16 cellular contexts compared by ENCODE assay signal in genomic region chr2:19048593-19049264, GRCh38.
A peak's percentile ranks its signal among the peaks of the same experiment; 100 is the strongest.
DNase-seq lines count a peak whose midpoint lies in the region; ATAC-seq, FAIRE-seq and TF ChIP-seq lines count a peak whose summit lies in the region.
"Had no signal": no experiment of that assay in that cellular context is flagged by ENCODE, and none has a peak within 500 bp of the region (broad histone marks: within the 10 kb centered on the region; RNA-seq: fewer than 3 reads in every experiment).

No MANE protein-coding gene starts in this region.

- no peaks in the 10 kb centered on the region for H3K9me3 Mint-ChIP-seq in endothelial cell (ENCODE audit: unreplicated experiment)
- H3K9me3 Mint-ChIP-seq: stimulated activated effector memory CD8-positive, alpha-beta T cell treated with anti-CD3 and anti-CD28 coated beads, Interleukin-12 subunit alpha, Interleukin-12 subunit beta, amount 100 ng/mL, for 72 hours had no signal

- no peaks in the 10 kb centered on the region for H3K4me1 Mint-ChIP-seq in endothelial cell (ENCODE audit: unreplicated experiment)
- H3K4me1 Mint-ChIP-seq: central memory CD8-positive, alpha-beta T cell; stimulated activated effector memory CD8-positive, alpha-beta T cell treated with anti-CD3 and anti-CD28 coated beads, Interleukin-12 subunit alpha, Interleukin-12 subunit beta, amount 100 ng/mL, for 72 hours had no signal

- H3K9me3 ChIP-seq in HEK293 (ENCODE audit: control insufficient read depth, insufficient read depth, low read depth, low read length) = no peaks in the 10 kb centered on the region
- no peaks in the 10 kb centered on the region for H3K9me3 ChIP-seq in pancreas
- H3K9me3 ChIP-seq: esophagus squamous epithelium had no signal

- POLR2A ChIA-PET in HEK293 (lab: Yijun Ruan, JAX) = no interaction called here

- H3K27ac Mint-ChIP-seq in endothelial cell (ENCODE audit: unreplicated experiment) = no peak overlapping the region
- H3K27ac Mint-ChIP-seq: stimulated activated effector memory CD8-positive, alpha-beta T cell treated with anti-CD3 and anti-CD28 coated beads, Interleukin-12 subunit alpha, Interleukin-12 subunit beta, amount 100 ng/mL, for 72 hours had no signal

- CTCF ChIA-PET in HEK293 (lab: Yijun Ruan, JAX) = no interaction called here

- H3K36me3 ChIP-seq in HEK293 (ENCODE audit: control insufficient read depth in 2 of 2, insufficient read depth in 1 of 2, low read length in 2 of 2) (no peaks in the 10 kb centered on the region), pancreas (no peaks in the 10 kb centered on the region)
- H3K36me3 ChIP-seq: esophagus squamous epithelium had no signal

- H3K4me3 Mint-ChIP-seq in endothelial cell (ENCODE audit: unreplicated experiment) = no peak overlapping the region
- H3K4me3 Mint-ChIP-seq: central memory CD8-positive, alpha-beta T cell; stimulated activated effector memory CD8-positive, alpha-beta T cell treated with anti-CD3 and anti-CD28 coated beads, Interleukin-12 subunit alpha, Interleukin-12 subunit beta, amount 100 ng/mL, for 72 hours had no signal

- H3K4me3 ChIP-seq in HEK293 (ENCODE audit: low read depth, low read length) = no peak overlapping the region
- H3K4me3 ChIP-seq in fibroblast of pulmonary artery (replicated peaks; ENCODE audit: low read depth, low read length) = no peak overlapping the region
- no peak overlapping the region for H3K4me3 ChIP-seq in pancreas
- H3K4me3 ChIP-seq: esophagus squamous epithelium had no signal

- H3K27me3 ChIP-seq in pancreas = no peaks in the 10 kb centered on the region
- H3K27me3 ChIP-seq: esophagus squamous epithelium had no signal

- DNase-seq in NCI-H2196 treated with DMSO at 0.1 percent for 48 hours (lab: John Stamatoyannopoulos, UW; ENCODE audit: unreplicated experiment) (peak; percentile 69), fibroblast of pulmonary artery (ENCODE audit: low read depth) (peak; percentile 73), pancreas (peak; percentile 75 to 94 (median 91)), HCEC 1CT (no peak), SKM-1 treated with dmso at 0.1 percent for 144 hours (lab: John Stamatoyannopoulos, UW; ENCODE audit: unreplicated experiment) (no peak), endothelial cell (ENCODE audit: low spot score) (no peak)
- DNase-seq: activated effector memory CD4-positive, alpha-beta T cell treated with anti-CD3 and anti-CD28 coated beads, Interleukin-2, amount 50 U/mL, for 16 hours; esophagus squamous epithelium; NCI-H82; nucleus accumbens had no signal

- H3K27ac ChIP-seq in HEK293 (ENCODE audit: extremely low read depth, low read depth, low read length) (no peak overlapping the region), pancreas (peak overlapping the region in 2 of 4 donors; percentile 61 to 62)
- H3K27ac ChIP-seq: esophagus squamous epithelium, KMS-11 had no signal

- H3K4me1 ChIP-seq in HEK293 (ENCODE audit: control insufficient read depth, insufficient read depth, low read length) (peaks cover 2% of the 10 kb centered on the region; the same call in 1 of the 2 replicates), pancreas (peaks cover 14 to 30% (median 22%) of the 10 kb centered on the region in 3 donors)
- H3K4me1 ChIP-seq: esophagus squamous epithelium had no signal

- no peaks in the 10 kb centered on the region for H3K27me3 Mint-ChIP-seq in endothelial cell (ENCODE audit: unreplicated experiment)
- H3K27me3 Mint-ChIP-seq: central memory CD8-positive, alpha-beta T cell had no signal

- intact Hi-C loops in pancreas (cut with DNase I) = no loop called here

- TF ChIP-seq CTCF in HEK293 (tag by site-specific recombination; IDR thresholded peaks at IDR 0.05) (no peak), fibroblast of pulmonary artery (IDR thresholded peaks at IDR 0.05; ENCODE audit: low read length, missing control alignments) (no peak), pancreas (IDR thresholded peaks at IDR 0.05) (no peak), endothelial cell (IDR thresholded peaks at IDR 0.05; ENCODE audit: unreplicated experiment) (no peak)

- no peaks in the 10 kb centered on the region for H3K36me3 Mint-ChIP-seq in endothelial cell (ENCODE audit: low read depth, unreplicated experiment)
- H3K36me3 Mint-ChIP-seq: stimulated activated effector memory CD8-positive, alpha-beta T cell treated with anti-CD3 and anti-CD28 coated beads, Interleukin-12 subunit alpha, Interleukin-12 subunit beta, amount 100 ng/mL, for 72 hours had no signal

- peak; percentile 89 to 94 (median 90) for ATAC-seq in pancreas
- ATAC-seq: activated CD4-positive, CD25-positive, alpha-beta regulatory T cell treated with anti-CD3 and anti-CD28 coated beads, Interleukin-2, amount 50 U/mL, for 24 hours; SK-N-SH treated with all-trans-retinoic acid at 6 μM for 48 hours; stimulated activated effector memory CD8-positive, alpha-beta T cell treated with anti-CD3 and anti-CD28 coated beads, Interleukin-12 subunit alpha, Interleukin-12 subunit beta, amount 100 ng/mL, for 72 hours had no signal

- 46 to 51% methylated on average over 5 of the region's 5 CpGs for WGBS in pancreas, 2 donors

- FAIRE-seq in pancreas (lab: Jason Lieb, UNC) = no peak

TF ChIP-seq in HEK293, 187 proteins besides CTCF, POLR2A, EP300 and RAD21 (continues in another document):
- TF ChIP-seq ZNF777 (tag by site-specific recombination; IDR thresholded peaks at IDR 0.05; ENCODE audit: borderline replicate concordance) = no peak
- peak; percentile 38 for TF ChIP-seq ZNF629 (tag by site-specific recombination; IDR thresholded peaks at IDR 0.05)
- no peak for TF ChIP-seq SETDB1 (IDR thresholded peaks at IDR 0.05; ENCODE audit: insufficient read length, low read length)
- no peak for TF ChIP-seq ZNF280C (tag by site-specific recombination; IDR thresholded peaks at IDR 0.05)
- no peak for TF ChIP-seq INSM2 (tag by site-specific recombination; IDR thresholded peaks at IDR 0.05)
- TF ChIP-seq ZNF830 (tag by site-specific recombination; IDR thresholded peaks at IDR 0.05; ENCODE audit: low read depth) = no peak
- no peak for TF ChIP-seq ZNF366 (tag by site-specific recombination; conservative IDR thresholded peaks at IDR 0.05)
- no peak for TF ChIP-seq ZSCAN16 (tag by site-specific recombination; IDR thresholded peaks at IDR 0.05)
- peak; percentile 44; the same call in 1 of the 2 replicates for TF ChIP-seq EGR2 (tag by site-specific recombination; IDR thresholded peaks at IDR 0.05; ENCODE audit: low read depth)
- peak; percentile 71 for TF ChIP-seq WT1 (tag by site-specific recombination; IDR thresholded peaks at IDR 0.05)
- TF ChIP-seq ZNF354C (tag by site-specific recombination; IDR thresholded peaks at IDR 0.05; ENCODE audit: borderline replicate concordance, low read depth) = no peak
- TF ChIP-seq ZNF140 (tag by site-specific recombination; IDR thresholded peaks at IDR 0.05) = no peak
- no peak for TF ChIP-seq ZNF184 (tag by site-specific recombination; IDR thresholded peaks at IDR 0.05)
- TF ChIP-seq PBX3 (CRISPR knock-in tag; IDR thresholded peaks at IDR 0.05) = no peak
- TF ChIP-seq ZNF311 (tag by site-specific recombination; IDR thresholded peaks at IDR 0.05; ENCODE audit: borderline replicate concordance) = no peak
- TF ChIP-seq ZNF473 (tag by site-specific recombination; IDR thresholded peaks at IDR 0.05) = no peak
- no peak for TF ChIP-seq ZNF426 (tag by site-specific recombination; IDR thresholded peaks at IDR 0.05)

Comparison
In these comparisons a context has a peak if more than half of its experiments do, and no peak if none do; other contexts are left out.
1. DNase-seq: peak in NCI-H2196 treated with DMSO at 0.1 percent for 48 hours (single experiment), fibroblast of pulmonary artery (single experiment) and pancreas (6 of 6); none in HCEC 1CT (single experiment), SKM-1 treated with dmso at 0.1 percent for 144 hours (single experiment) and endothelial cell (single experiment).